ENCODE assay signal across 19 cellular contexts in genomic region chr16:46817961-46818360, GRCh38. TPM values are rescaled to one million over a fixed set of nuclear protein-coding genes. Genes with fewer than 3 reads are reported as not detected.
DNase-seq lines count a peak whose midpoint lies in the region; ATAC-seq and TF ChIP-seq lines count a peak whose summit lies in the region.
"Had no signal": no experiment of that assay in that cellular context is flagged by ENCODE, and none has a peak within 500 bp of the region (broad histone marks: within the 10 kb centered on the region; RNA-seq: fewer than 3 reads in every experiment).

No MANE protein-coding gene starts in this region.

- H3K9me3 ChIP-seq in HAP-1, result peaks cover 5% of the 10 kb centered on the region
- H3K9me3 ChIP-seq in testis, result no peaks in the 10 kb centered on the region

- no peak overlapping the region for H3K4me3 ChIP-seq in HAP-1
- H3K4me3 ChIP-seq in astrocyte of the spinal cord (ENCODE audit: low read depth, low read length), result no peak overlapping the region
- no peak overlapping the region for H3K4me3 ChIP-seq in testis

- H3K27me3 ChIP-seq in HAP-1 (ENCODE audit: low read depth) (no peaks in the 10 kb centered on the region), testis (no peaks in the 10 kb centered on the region)

- intact Hi-C loops in testis (cut with DNase I; ENCODE audit: low total_unique reads), result no loop called here

- TF ChIP-seq CTCF in astrocyte of the spinal cord (IDR thresholded peaks at IDR 0.05; ENCODE audit: low read depth, low read length), result no peak
- TF ChIP-seq CTCF in mesothelial cell of epicardium (IDR thresholded peaks at IDR 0.05; ENCODE audit: unreplicated experiment), result no peak
- no peak for TF ChIP-seq CTCF in testis (IDR thresholded peaks at IDR 0.05)

- DNase-seq in HAP-1 (ENCODE audit: low spot score in 2 of 2) (peak; percentile 47 to 48), MV-4-11 (lab: John Stamatoyannopoulos, UW) (peak; percentile 10), astrocyte of the spinal cord (ENCODE audit: low read depth, low spot score) (peak; percentile 28), mesothelial cell of epicardium (ENCODE audit: low spot score in 2 of 2, unreplicated experiment in 2 of 2) (no peak), midbrain (lab: John Stamatoyannopoulos, UW) (no peak), testis (no peak)
- DNase-seq: COR-L47, H9, NCI-H1417, NCI-H2107, PC-3 had no signal

- no peak for TF ChIP-seq POLR2A in testis (IDR thresholded peaks at IDR 0.05)

- H3K4me1 Mint-ChIP-seq in mesothelial cell of epicardium, result peaks cover 15% of the 10 kb centered on the region

- H3K4me3 Mint-ChIP-seq in mesothelial cell of epicardium, result no peak overlapping the region
- H3K4me3 Mint-ChIP-seq: activated naive CD8-positive, alpha-beta T cell; B cell; dendritic cell treated with granulocyte-macrophage colony-stimulating factor and Interleukin-4, amounts not matched to agents 40 ng/mL and 50 ng/mL, for 4 days; H9; stimulated activated naive CD8-positive, alpha-beta T cell treated with anti-CD3 and anti-CD28 coated beads, Interleukin-15, Interleukin-2, amounts not matched to agents 100 ng/mL and 50 ng/mL, for 24 hours; T-helper 2 cell treated with Interferon-gamma antibody and Interleukin-4, amounts not matched to agents 5 μg/mL and 100 μg/mL, for 36 hours; type B pancreatic cell had no signal

- H3K36me3 Mint-ChIP-seq in mesothelial cell of epicardium, result peaks cover 33% of the 10 kb centered on the region

- peaks cover 13% of the 10 kb centered on the region for H3K36me3 ChIP-seq in HAP-1 (replicated peaks)
- H3K36me3 ChIP-seq in testis (ENCODE audit: low read depth, missing control alignments), result no peaks in the 10 kb centered on the region

- no peaks in the 10 kb centered on the region for H3K27me3 Mint-ChIP-seq in mesothelial cell of epicardium (ENCODE audit: low read depth)
- H3K27me3 Mint-ChIP-seq: activated naive CD8-positive, alpha-beta T cell; B cell; dendritic cell treated with granulocyte-macrophage colony-stimulating factor and Interleukin-4, amounts not matched to agents 40 ng/mL and 50 ng/mL, for 4 days; progenitor cell of endocrine pancreas; stimulated activated naive CD8-positive, alpha-beta T cell treated with anti-CD3 and anti-CD28 coated beads, Interleukin-15, Interleukin-2, amounts not matched to agents 100 ng/mL and 50 ng/mL, for 24 hours; type B pancreatic cell had no signal

- ATAC-seq in GM18868 (IDR thresholded peaks at IDR 0.05; ENCODE audit: unreplicated experiment), result no peak
- ATAC-seq: PC-3 had no signal

- peaks cover 26% of the 10 kb centered on the region for H3K9me3 Mint-ChIP-seq in mesothelial cell of epicardium
- H3K9me3 Mint-ChIP-seq: dendritic cell treated with granulocyte-macrophage colony-stimulating factor and Interleukin-4, amounts not matched to agents 40 ng/mL and 50 ng/mL, for 4 days; type B pancreatic cell had no signal

- H3K27ac Mint-ChIP-seq in mesothelial cell of epicardium, result peak overlapping the region; percentile 15
- H3K27ac Mint-ChIP-seq: activated naive CD8-positive, alpha-beta T cell; dendritic cell treated with granulocyte-macrophage colony-stimulating factor and Interleukin-4, amounts not matched to agents 40 ng/mL and 50 ng/mL, for 4 days; progenitor cell of endocrine pancreas; stimulated activated naive CD8-positive, alpha-beta T cell treated with anti-CD3 and anti-CD28 coated beads, Interleukin-15, Interleukin-2, amounts not matched to agents 100 ng/mL and 50 ng/mL, for 24 hours; T-helper 2 cell treated with Interferon-gamma antibody and Interleukin-4, amounts not matched to agents 5 μg/mL and 100 μg/mL, for 36 hours; type B pancreatic cell had no signal

- in situ Hi-C loops in HAP-1 (cut with MboI; ENCODE audit: low sequenced_read_pairs) (no loop called here), astrocyte of the spinal cord (cut with HindIII; ENCODE audit: low sequenced_read_pairs) (no loop called here)

- 62 to 78% methylated on average over 2 of the region's 2 CpGs for WGBS in testis, 2 donors

- no peak overlapping the region for H3K27ac ChIP-seq in testis

- peaks cover 9% of the 10 kb centered on the region for H3K4me1 ChIP-seq in HAP-1
- H3K4me1 ChIP-seq in testis, result peaks cover 9% of the 10 kb centered on the region

RNA-seq across cellular contexts. Expression of gene C16orf87, which starts 13.0 kb away (rescaled TPM):
- 28.2 to 29.5 TPM (median 28.6 TPM) in 3 replicates for total RNA-seq in mesothelial cell of epicardium
- total RNA-seq in testis, result 10 to 100 TPM; 32.0 to 45.4 TPM
- 44.9 TPM for polyA plus RNA-seq in testis (ENCODE audit: insufficient read depth, low read depth, low replicate concordance)

Comparison
In these comparisons a context has a peak if more than half of its experiments do, and no peak if none do; other contexts are left out.
1. DNase-seq: peak in HAP-1 (2 of 2), MV-4-11 (single experiment) and astrocyte of the spinal cord (single experiment); none in mesothelial cell of epicardium (0 of 2), midbrain (single experiment) and testis (single experiment).